In genomic region chr2:209160800-209161588, GRCh38 we compare ENCODE assay signal across 18 cellular contexts.
"Had no signal": no experiment of that assay in that cellular context is flagged by ENCODE, and none has a peak within 500 bp of the region (broad histone marks: within the 10 kb centered on the region; RNA-seq: fewer than 3 reads in every experiment).

No MANE protein-coding gene starts in this region.

- H3K4me1 ChIP-seq: right atrium auricular region, stomach, transverse colon had no signal

- H3K4me3 Mint-ChIP-seq: naive B cell had no signal

- H3K27me3 ChIP-seq: hepatocyte, ovary, stomach, transverse colon had no signal

- H3K4me1 Mint-ChIP-seq: naive B cell had no signal

- H2AFZ ChIP-seq: hepatocyte had no signal

- H3K79me2 ChIP-seq: hepatocyte had no signal

- H3K36me3 ChIP-seq: ovary, right atrium auricular region, stomach, thoracic aorta, transverse colon had no signal

- H3K36me3 Mint-ChIP-seq: naive B cell had no signal

- DNase-seq: effector CD4-positive, alpha-beta T cell; foreskin melanocyte; head of caudate nucleus; kidney glomerular epithelial cell; mesendoderm; naive B cell; nucleus accumbens; ovary; small intestine; stimulated activated CD4-positive, alpha-beta T cell treated with anti-CD3 and anti-CD28 coated beads, Interleukin-2, amount 100 ng/mL, for 48 hours; stomach; substantia nigra; transverse colon had no signal

- H3K27me3 Mint-ChIP-seq: naive B cell had no signal

- H3K27ac ChIP-seq: coronary artery, hepatocyte, ovary, right atrium auricular region, stomach, thoracic aorta, transverse colon had no signal

- H3K9me3 ChIP-seq: ovary, right atrium auricular region, stomach, thoracic aorta, transverse colon had no signal

- H3K4me2 ChIP-seq: hepatocyte had no signal

- H3K4me3 ChIP-seq: coronary artery, hepatocyte, ovary, right atrium auricular region, stomach, thoracic aorta, transverse colon had no signal

- FAIRE-seq: islet of Langerhans, small intestine had no signal
